8 cellular contexts compared by ENCODE assay signal in the genomic region with DNA sequence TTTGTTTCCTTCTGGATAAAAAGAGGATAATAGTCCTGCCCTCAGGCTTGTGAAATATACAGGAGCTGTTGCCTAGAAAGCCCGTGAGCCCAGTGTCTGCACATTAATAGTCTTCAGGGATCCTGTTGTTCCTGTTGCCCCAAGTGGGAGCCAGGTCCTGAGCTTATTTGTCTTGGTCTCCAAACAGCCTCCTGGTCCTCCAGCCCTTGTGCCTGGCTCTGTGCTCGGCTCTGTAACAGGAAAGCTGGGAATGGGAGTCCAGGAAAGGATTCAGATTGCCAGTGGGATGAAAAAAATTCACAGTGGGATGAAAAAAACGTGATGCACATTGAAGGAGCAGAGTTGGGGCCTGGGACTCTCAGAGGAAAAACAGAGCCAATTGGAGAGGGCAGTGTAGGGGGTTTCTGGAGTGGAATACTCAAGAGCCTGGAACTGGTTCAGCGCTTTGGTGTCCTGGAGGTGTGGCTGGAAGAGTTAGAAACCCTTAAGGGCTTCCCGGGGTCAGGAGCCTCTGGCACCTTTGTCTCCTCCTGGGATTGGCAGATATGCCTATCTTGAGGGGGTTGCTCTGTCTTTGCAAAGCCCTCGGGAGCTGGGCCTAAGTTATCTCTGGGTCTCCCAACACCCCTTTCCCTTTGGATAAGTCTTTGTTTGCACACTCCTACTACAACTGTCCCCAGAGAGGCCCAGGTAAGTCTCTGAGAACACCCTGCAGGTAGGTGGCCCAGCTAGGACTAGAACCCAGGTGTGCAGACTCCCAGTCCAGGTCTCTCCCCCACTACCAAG. TPM values are rescaled to one million over a fixed set of nuclear protein-coding genes. Genes with fewer than 3 reads are reported as not detected.
A peak's percentile ranks its signal among the peaks of the same experiment; 100 is the strongest.
DNase-seq lines count a peak whose midpoint lies in the region; ATAC-seq lines count a peak whose summit lies in the region.

No MANE protein-coding gene starts in this region.

- no peaks in the 10 kb centered on the region for H3K9me3 Mint-ChIP-seq in T-helper 1 cell treated with Interleukin-12 subunit alpha and Interleukin-12 subunit beta and Interleukin-4 antibody, amounts not matched to agents 30 μg/mL and 1 μg/mL, for 36 hours
- no peaks in the 10 kb centered on the region for H3K9me3 Mint-ChIP-seq in activated T-helper 17 cell treated with anti-CD3 and anti-CD28 coated beads, Interleukin-2, amount 50 U/mL, for 72 hours

- H3K27me3 Mint-ChIP-seq in T-helper 1 cell treated with Interleukin-12 subunit alpha and Interleukin-12 subunit beta and Interleukin-4 antibody, amounts not matched to agents 30 μg/mL and 1 μg/mL, for 36 hours (ENCODE audit: low read depth), result peaks cover 13% of the 10 kb centered on the region
- H3K27me3 Mint-ChIP-seq in activated T-helper 17 cell treated with anti-CD3 and anti-CD28 coated beads, Interleukin-2, amount 50 U/mL, for 72 hours, result peaks cover 5% of the 10 kb centered on the region

- peaks cover 32% of the 10 kb centered on the region for H3K4me1 Mint-ChIP-seq in T-helper 1 cell treated with Interleukin-12 subunit alpha and Interleukin-12 subunit beta and Interleukin-4 antibody, amounts not matched to agents 30 μg/mL and 1 μg/mL, for 36 hours (ENCODE audit: low read depth)
- peaks cover 7% of the 10 kb centered on the region for H3K4me1 Mint-ChIP-seq in activated T-helper 17 cell treated with anti-CD3 and anti-CD28 coated beads, Interleukin-2, amount 50 U/mL, for 72 hours

- DNase-seq in T-helper 1 cell, result no peak
- DNase-seq in islet precursor cell, result peak; percentile 54
- no peak for DNase-seq in NCI-H2081 treated with DMSO at 0.1 percent for 48 hours (lab: John Stamatoyannopoulos, UW)
- no peak for DNase-seq in NAMALWA (ENCODE audit: low spot score)

- no peak for ATAC-seq in activated T-helper 17 cell treated with anti-CD3 and anti-CD28 coated beads, Interleukin-2, amount 50 U/mL, for 72 hours (replicated peaks)
- no peak for ATAC-seq in GM21737 (IDR thresholded peaks at IDR 0.05; ENCODE audit: unreplicated experiment)

- peak overlapping the region; percentile 87 for H3K4me3 Mint-ChIP-seq in T-helper 1 cell treated with Interleukin-12 subunit alpha and Interleukin-12 subunit beta and Interleukin-4 antibody, amounts not matched to agents 30 μg/mL and 1 μg/mL, for 36 hours
- peak overlapping the region; percentile 94 for H3K4me3 Mint-ChIP-seq in activated T-helper 17 cell treated with anti-CD3 and anti-CD28 coated beads, Interleukin-2, amount 50 U/mL, for 72 hours

- H3K36me3 Mint-ChIP-seq in T-helper 1 cell treated with Interleukin-12 subunit alpha and Interleukin-12 subunit beta and Interleukin-4 antibody, amounts not matched to agents 30 μg/mL and 1 μg/mL, for 36 hours (ENCODE audit: low read depth), result no peaks in the 10 kb centered on the region
- H3K36me3 Mint-ChIP-seq in activated T-helper 17 cell treated with anti-CD3 and anti-CD28 coated beads, Interleukin-2, amount 50 U/mL, for 72 hours (ENCODE audit: low read depth), result peaks cover 5% of the 10 kb centered on the region

- H3K27ac Mint-ChIP-seq in T-helper 1 cell treated with Interleukin-12 subunit alpha and Interleukin-12 subunit beta and Interleukin-4 antibody, amounts not matched to agents 30 μg/mL and 1 μg/mL, for 36 hours, result peak overlapping the region; percentile 91
- peak overlapping the region; percentile 75 for H3K27ac Mint-ChIP-seq in activated T-helper 17 cell treated with anti-CD3 and anti-CD28 coated beads, Interleukin-2, amount 50 U/mL, for 72 hours

- H3K27ac ChIP-seq in temporal lobe (ENCODE audit: low read depth, low read length), result peak overlapping the region; percentile 59

RNA-seq across cellular contexts. Expression of a gene that starts 2.3 kb away (rescaled TPM):
- total RNA-seq in activated T-helper 17 cell treated with anti-CD3 and anti-CD28 coated beads, Interleukin-2, amount 50 U/mL, for 72 hours, result 10 to 100 TPM; 69.3 to 86.6 TPM
- total RNA-seq in temporal lobe, result 12.8 TPM

RNA-seq across cellular contexts. Expression of a gene that starts 5.7 kb away (rescaled TPM):
- total RNA-seq in activated T-helper 17 cell treated with anti-CD3 and anti-CD28 coated beads, Interleukin-2, amount 50 U/mL, for 72 hours, result not detected
- 3.9 TPM for total RNA-seq in temporal lobe

RNA-seq across cellular contexts. Expression of a gene that starts 21.7 kb away (rescaled TPM):
- total RNA-seq in activated T-helper 17 cell treated with anti-CD3 and anti-CD28 coated beads, Interleukin-2, amount 50 U/mL, for 72 hours, result not detected
- not detected for total RNA-seq in temporal lobe

RNA-seq across cellular contexts. Expression of a gene that starts 30.4 kb away (rescaled TPM):
- not detected for total RNA-seq in activated T-helper 17 cell treated with anti-CD3 and anti-CD28 coated beads, Interleukin-2, amount 50 U/mL, for 72 hours
- total RNA-seq in temporal lobe, result 0.25 TPM
